Comparison of ENCODE assay signal across 8 cellular contexts in genomic region chr4:26856906-26857277, GRCh38. TPM values are rescaled to one million over a fixed set of nuclear protein-coding genes. Genes with fewer than 3 reads are reported as not detected.
DNase-seq lines count a peak whose midpoint lies in the region; ATAC-seq and TF ChIP-seq lines count a peak whose summit lies in the region.

No MANE protein-coding gene starts in this region.

- H3K4me3 ChIP-seq in heart right ventricle (peak overlapping the region; percentile 52 to 92 (median 68)), brain microvascular endothelial cell (ENCODE audit: low read depth, low read length) (peak overlapping the region; percentile 85), mesendoderm (ENCODE audit: low read length) (peak overlapping the region; percentile 6), urinary bladder (ENCODE audit: low read depth, low read length) (peak overlapping the region; percentile 64)

- ATAC-seq in heart right ventricle = no peak
- ATAC-seq in Right ventricle myocardium inferior = no peak
- ATAC-seq in HG02642 (IDR thresholded peaks at IDR 0.05; ENCODE audit: poor library complexity, unreplicated experiment) = no peak
- ATAC-seq in HG03469 (IDR thresholded peaks at IDR 0.05; ENCODE audit: unreplicated experiment) = no peak

- H2BK5ac ChIP-seq in mesendoderm (ENCODE audit: low read length) = no peak overlapping the region

- in situ Hi-C loops in brain microvascular endothelial cell (cut with HindIII; ENCODE audit: low pct_ligation_motif_present, low sequenced_read_pairs) = no loop called here

- H3K18ac ChIP-seq in mesendoderm (ENCODE audit: low read length) = peak overlapping the region; percentile 81

- TF ChIP-seq CTCF in heart right ventricle (IDR thresholded peaks at IDR 0.05) = no peak
- TF ChIP-seq CTCF in brain microvascular endothelial cell (IDR thresholded peaks at IDR 0.05; ENCODE audit: low read depth, low read length, missing control alignments) = no peak

- H3K4me2 ChIP-seq in mesendoderm (ENCODE audit: low read length) = peak overlapping the region; percentile 19

- no peak overlapping the region for H4K8ac ChIP-seq in mesendoderm (ENCODE audit: low read depth, low read length)

- peak overlapping the region; percentile 77 for H3K56ac ChIP-seq in mesendoderm (ENCODE audit: low read length)

- intact Hi-C loops in heart right ventricle (cut with DNase I) (loop anchor here in 1 of 10 donors (10.0 kb wide), 1 partner anchor 272 kb away; the partner anchor contains the start of gene TBC1D19), Right ventricle myocardium inferior (cut with DNase I) (loop anchor here (1.0 to 10.0 kb wide), 3 partner anchors 45 to 532 kb away; partner anchors contain the start of gene RBPJ)

- H3K9ac ChIP-seq in mesendoderm (ENCODE audit: low read length) = peak overlapping the region; percentile 48

- no peak overlapping the region for H4K5ac ChIP-seq in mesendoderm (ENCODE audit: low read length)

- no peak overlapping the region for H3K23ac ChIP-seq in mesendoderm (ENCODE audit: low read length)

- no peak overlapping the region for H2BK15ac ChIP-seq in mesendoderm (replicated peaks; ENCODE audit: low read depth)

- DNase-seq in heart right ventricle = no peak
- no peak for DNase-seq in Right ventricle myocardium inferior (ENCODE audit: missing footprints)
- DNase-seq in brain microvascular endothelial cell = no peak
- no peak for DNase-seq in mesendoderm
- no peak for DNase-seq in D341Med (ENCODE audit: low spot score)

- no peaks in the 10 kb centered on the region for H3K9me3 ChIP-seq in heart right ventricle

- H3K27ac ChIP-seq in heart right ventricle = peak overlapping the region; percentile 14 to 95 (median 88)
- peak overlapping the region; percentile 0 for H3K27ac ChIP-seq in brain microvascular endothelial cell
- H3K27ac ChIP-seq in mesendoderm (ENCODE audit: low read depth, low read length) = no peak overlapping the region
- peak overlapping the region; percentile 83 for H3K27ac ChIP-seq in urinary bladder (ENCODE audit: low read depth)

- no peaks in the 10 kb centered on the region for H3K79me1 ChIP-seq in mesendoderm (ENCODE audit: low read length)

- no peak overlapping the region for H3K4ac ChIP-seq in mesendoderm (ENCODE audit: low read depth, low read length)

- no peak overlapping the region for H2AK5ac ChIP-seq in mesendoderm (ENCODE audit: low read length)

- H2BK120ac ChIP-seq in mesendoderm (ENCODE audit: low read depth, low read length) = no peak overlapping the region

- H3K4me1 ChIP-seq in heart right ventricle = peaks cover 7 to 34% (median 26%) of the 10 kb centered on the region in 9 donors
- H3K4me1 ChIP-seq in mesendoderm (ENCODE audit: control insufficient read depth, low read depth, low read length) = peaks cover 9% of the 10 kb centered on the region
- no peaks in the 10 kb centered on the region for H3K4me1 ChIP-seq in urinary bladder (ENCODE audit: insufficient read depth)

- H3K79me2 ChIP-seq in mesendoderm (ENCODE audit: control insufficient read depth, insufficient read depth, low read length) = peaks cover 2% of the 10 kb centered on the region

- H3K36me3 ChIP-seq in heart right ventricle (no peaks in the 10 kb centered on the region), brain microvascular endothelial cell (replicated peaks) (no peaks in the 10 kb centered on the region), mesendoderm (ENCODE audit: control insufficient read depth, insufficient read depth, low read length) (no peaks in the 10 kb centered on the region), urinary bladder (ENCODE audit: insufficient read depth) (no peaks in the 10 kb centered on the region)

- H3K27me3 ChIP-seq in heart right ventricle (no peaks in the 10 kb centered on the region), brain microvascular endothelial cell (replicated peaks) (no peaks in the 10 kb centered on the region), mesendoderm (ENCODE audit: insufficient read depth, low read length, poor library complexity) (no peaks in the 10 kb centered on the region)

- 23 to 24% methylated on average over 7 of the region's 7 CpGs for WGBS in heart right ventricle, 2 donors
- WGBS in mesendoderm (ENCODE audit: extremely low coverage, insufficient coverage, low lambda C conversion rate) = no CpG with 5 or more reads among the region's 7 CpGs
- 27% methylated on average over 7 of the region's 7 CpGs for WGBS in urinary bladder

RNA-seq across cellular contexts. Expression of gene STIM2, which starts 3.7 kb away (rescaled TPM):
- 10 to 100 TPM in 5 of 10 donors, 1 to 10 TPM in 5; 6.5 to 13.5 (median 9.6) TPM for total RNA-seq in heart right ventricle
- 10 to 100 TPM in 1 of 2 donors, 1 to 10 TPM in 1; 5.2 to 11.0 TPM for polyA plus RNA-seq in heart right ventricle
- 9.2 TPM for total RNA-seq in Right ventricle myocardium inferior
- polyA plus RNA-seq in mesendoderm (2013, experiment 1 of 2) = 23.9 TPM
- polyA plus RNA-seq in mesendoderm (2013, experiment 2 of 2) = 22.4 TPM
- 34.9 TPM for total RNA-seq in urinary bladder
- polyA plus RNA-seq in urinary bladder = 14.9 TPM

Comparison
In these comparisons a context has a peak if more than half of its experiments do, and no peak if none do; other contexts are left out.
1. H3K4me3 ChIP-seq: peak in every context shown above with its lines; median percentile 85 in brain microvascular endothelial cell; 68 in heart right ventricle; 64 in urinary bladder; 6 in mesendoderm.